In genomic region chr3:52521881-52522650, GRCh38 we compare ENCODE assay signal across 3 cellular contexts.
TF ChIP-seq lines count a peak whose summit lies in the region.

No MANE protein-coding gene starts in this region.

TF ChIP-seq in IMR-90, 13 proteins besides CTCF, POLR2A, EP300 and RAD21:
- TF ChIP-seq RFX5 (IDR thresholded peaks at IDR 0.05; ENCODE audit: low read depth, low read length) (no peak), CEBPB (IDR thresholded peaks at IDR 0.05; ENCODE audit: low read depth, low read length) (no peak), MAFK (IDR thresholded peaks at IDR 0.05; ENCODE audit: low read depth, low read length) (no peak), ELK1 (IDR thresholded peaks at IDR 0.05; ENCODE audit: borderline replicate concordance, low read depth, low read length) (no peak), CHD1 (IDR thresholded peaks at IDR 0.05; ENCODE audit: low read depth, low read length) (no peak), SMC3 (IDR thresholded peaks at IDR 0.05; ENCODE audit: low read depth, low read length) (no peak), MAZ (IDR thresholded peaks at IDR 0.05; ENCODE audit: borderline replicate concordance, low read depth, low read length) (no peak), NFE2L2 (IDR thresholded peaks at IDR 0.05; ENCODE audit: low read depth, low read length) (no peak), USF2 (IDR thresholded peaks at IDR 0.05; ENCODE audit: low read depth, low read length) (no peak), BHLHE40 (IDR thresholded peaks at IDR 0.05; ENCODE audit: low read depth, low read length) (no peak), FOS (IDR thresholded peaks at IDR 0.05; ENCODE audit: low read depth, low read length) (no peak), MXI1 (IDR thresholded peaks at IDR 0.05; ENCODE audit: borderline replicate concordance, low read depth, low read length) (no peak), RCOR1 (IDR thresholded peaks at IDR 0.05; ENCODE audit: insufficient replicate concordance, low read length) (no peak)

TF ChIP-seq in endothelial cell of umbilical vein, 7 proteins besides CTCF, POLR2A, EP300 and RAD21:
- peak; percentile 22 for TF ChIP-seq POLR2AphosphoS5 (IDR thresholded peaks at IDR 0.05; ENCODE audit: insufficient read depth, low read depth, low read length)
- no peak for TF ChIP-seq GATA2 (IDR thresholded peaks at IDR 0.05; ENCODE audit: insufficient read depth, insufficient read length, low read depth, low read length)
TF ChIP-seq in endothelial cell of umbilical vein: peak in this region for 1.

TF ChIP-seq in HepG2, 621 proteins besides CTCF, POLR2A, EP300 and RAD21:
- 0 out of 2 replicates have a peak, but pooled peaks have one; percentile 48 for TF ChIP-seq HNRNPL (IDR thresholded peaks at IDR 0.05; ENCODE audit: low read depth, low read length)
- no peak for TF ChIP-seq ZSCAN5A (CRISPR knock-in tag; IDR thresholded peaks at IDR 0.05; ENCODE audit: borderline replicate concordance)
